ENCODE assay signal across 15 cellular contexts in genomic region chr3:134354612-134355275, GRCh38. TPM values are rescaled to one million over a fixed set of nuclear protein-coding genes. Genes with fewer than 3 reads are reported as not detected.
A peak's percentile ranks its signal among the peaks of the same experiment; 100 is the strongest.
DNase-seq lines count a peak whose midpoint lies in the region; ATAC-seq, FAIRE-seq and TF ChIP-seq lines count a peak whose summit lies in the region.
"Had no signal": no experiment of that assay in that cellular context is flagged by ENCODE, and none has a peak within 500 bp of the region (broad histone marks: within the 10 kb centered on the region; RNA-seq: fewer than 3 reads in every experiment).

No MANE protein-coding gene starts in this region.

- H3K27me3 ChIP-seq in left ventricle myocardium inferior (ENCODE audit: low read depth) (no peaks in the 10 kb centered on the region), sigmoid colon (no peaks in the 10 kb centered on the region)

- no peak overlapping the region for H3K9ac ChIP-seq in SK-N-MC (ENCODE audit: insufficient read length)

- no peak for ATAC-seq in GM21360 (IDR thresholded peaks at IDR 0.05; ENCODE audit: unreplicated experiment)
- ATAC-seq: activated CD8-positive, alpha-beta T cell treated with anti-CD3 and anti-CD28 coated beads for 36 hours had no signal

- no peaks in the 10 kb centered on the region for H3K9me3 Mint-ChIP-seq in T-helper 2 cell treated with Interferon-gamma antibody and Interleukin-4, amounts not matched to agents 5 μg/mL and 100 μg/mL, for 36 hours
- H3K9me3 Mint-ChIP-seq in activated CD4-positive, alpha-beta memory T cell treated with anti-CD3 and anti-CD28 coated beads, Interleukin-2, amount 10 ng/mL, durations not matched to agents 7 days and 5 days, result no peaks in the 10 kb centered on the region
- H3K9me3 Mint-ChIP-seq: activated CD8-positive, alpha-beta T cell treated with anti-CD3 and anti-CD28 coated beads for 36 hours; activated naive CD4-positive, alpha-beta T cell treated with anti-CD3 and anti-CD28 coated beads for 36 hours; CD14-positive monocyte; neural crest cell had no signal

- TF ChIP-seq POLR2A in sigmoid colon (IDR thresholded peaks at IDR 0.05), result no peak

- H3K4me3 ChIP-seq in SK-N-MC (no peak overlapping the region), left ventricle myocardium inferior (no peak overlapping the region), sigmoid colon (no peak overlapping the region)

- H3K27ac Mint-ChIP-seq in T-helper 2 cell treated with Interferon-gamma antibody and Interleukin-4, amounts not matched to agents 5 μg/mL and 100 μg/mL, for 36 hours, result no peak overlapping the region
- no peak overlapping the region for H3K27ac Mint-ChIP-seq in activated CD4-positive, alpha-beta memory T cell treated with anti-CD3 and anti-CD28 coated beads, Interleukin-2, amount 10 ng/mL, durations not matched to agents 7 days and 5 days
- H3K27ac Mint-ChIP-seq: activated CD8-positive, alpha-beta T cell treated with anti-CD3 and anti-CD28 coated beads for 36 hours; activated naive CD4-positive, alpha-beta T cell treated with anti-CD3 and anti-CD28 coated beads for 36 hours had no signal

- no peaks in the 10 kb centered on the region for H3K4me1 Mint-ChIP-seq in T-helper 2 cell treated with Interferon-gamma antibody and Interleukin-4, amounts not matched to agents 5 μg/mL and 100 μg/mL, for 36 hours (ENCODE audit: low read depth)
- H3K4me1 Mint-ChIP-seq in activated CD4-positive, alpha-beta memory T cell treated with anti-CD3 and anti-CD28 coated beads, Interleukin-2, amount 10 ng/mL, durations not matched to agents 7 days and 5 days, result no peaks in the 10 kb centered on the region
- H3K4me1 Mint-ChIP-seq: CD14-positive monocyte had no signal

- H3K36me3 Mint-ChIP-seq in T-helper 2 cell treated with Interferon-gamma antibody and Interleukin-4, amounts not matched to agents 5 μg/mL and 100 μg/mL, for 36 hours (ENCODE audit: low read depth), result no peaks in the 10 kb centered on the region
- H3K36me3 Mint-ChIP-seq in activated CD4-positive, alpha-beta memory T cell treated with anti-CD3 and anti-CD28 coated beads, Interleukin-2, amount 10 ng/mL, durations not matched to agents 7 days and 5 days (ENCODE audit: low read depth), result no peaks in the 10 kb centered on the region
- H3K36me3 Mint-ChIP-seq: CD14-positive monocyte had no signal

- CTCF ChIA-PET in activated CD4-positive, alpha-beta memory T cell treated with anti-CD3 and anti-CD28 coated beads, Interleukin-2, amount 10 ng/mL, durations not matched to agents 7 days and 5 days (lab: Charles Lee), result no interaction called here

- DNase-seq in D721Med (ENCODE audit: insufficient read length, low spot score), result peak; percentile 8
- DNase-seq in SK-N-MC (ENCODE audit: low read depth, low spot score), result no peak
- no peak for DNase-seq in left ventricle myocardium inferior
- peak; percentile 54 for DNase-seq in sigmoid colon
- no peak for DNase-seq in T-helper 2 cell treated with Interferon-gamma antibody and Interleukin-4, amounts not matched to agents 5 μg/mL and 100 μg/mL, for 36 hours (ENCODE audit: low spot score)
- DNase-seq in activated CD4-positive, alpha-beta memory T cell treated with anti-CD3 and anti-CD28 coated beads, Interleukin-2, amount 10 ng/mL, durations not matched to agents 7 days and 5 days, result no peak
- DNase-seq in NCI-H526 treated with DMSO at 0.1 percent for 48 hours (lab: John Stamatoyannopoulos, UW), result no peak
- DNase-seq: activated CD8-positive, alpha-beta T cell treated with anti-CD3 and anti-CD28 coated beads for 36 hours; activated naive CD4-positive, alpha-beta T cell treated with anti-CD3 and anti-CD28 coated beads for 36 hours; cortex of kidney; stimulated activated CD8-positive, alpha-beta memory T cell treated with anti-CD3 and anti-CD28 coated beads, Interleukin-4, amount 100 ng/mL, for 48 hours had no signal

- H3K36me3 ChIP-seq in SK-N-MC (ENCODE audit: insufficient read depth, low read length) (peaks cover 65% of the 10 kb centered on the region), left ventricle myocardium inferior (peaks cover 64% of the 10 kb centered on the region), sigmoid colon (peaks cover 7 to 59% (median 30%) of the 10 kb centered on the region in 4 donors)

- peaks cover 95% of the 10 kb centered on the region for H3K4me1 ChIP-seq in left ventricle myocardium inferior
- peaks cover 0 to 97% (median 81%) of the 10 kb centered on the region in 4 donors for H3K4me1 ChIP-seq in sigmoid colon

- intact Hi-C loops in left ventricle myocardium inferior (cut with micrococcal nuclease), result no loop called here
- intact Hi-C loops in sigmoid colon (cut with DNase I), result no loop called here

- no peak overlapping the region for H3K4me3 Mint-ChIP-seq in T-helper 2 cell treated with Interferon-gamma antibody and Interleukin-4, amounts not matched to agents 5 μg/mL and 100 μg/mL, for 36 hours
- H3K4me3 Mint-ChIP-seq in activated CD4-positive, alpha-beta memory T cell treated with anti-CD3 and anti-CD28 coated beads, Interleukin-2, amount 10 ng/mL, durations not matched to agents 7 days and 5 days, result no peak overlapping the region
- H3K4me3 Mint-ChIP-seq: activated CD8-positive, alpha-beta T cell treated with anti-CD3 and anti-CD28 coated beads for 36 hours; activated naive CD4-positive, alpha-beta T cell treated with anti-CD3 and anti-CD28 coated beads for 36 hours; CD14-positive monocyte; neural crest cell had no signal

- no peak for FAIRE-seq in D721Med (lab: Jason Lieb, UNC)

- peak overlapping the region; percentile 99 for H3K27ac ChIP-seq in SK-N-MC
- H3K27ac ChIP-seq in left ventricle myocardium inferior (replicated peaks), result peak overlapping the region; percentile 39
- peak overlapping the region; percentile 10 to 100 (median 74) for H3K27ac ChIP-seq in sigmoid colon

- TF ChIP-seq CTCF in D721Med (IDR thresholded peaks at IDR 0.05; ENCODE audit: insufficient read depth, missing control alignments) (no peak), left ventricle myocardium inferior (IDR thresholded peaks at IDR 0.05; ENCODE audit: borderline replicate concordance) (no peak), sigmoid colon (IDR thresholded peaks at IDR 0.05) (no peak)

- H3K9me3 ChIP-seq in SK-N-MC (ENCODE audit: low read depth, low read length) (no peaks in the 10 kb centered on the region), left ventricle myocardium inferior (replicated peaks) (no peaks in the 10 kb centered on the region), sigmoid colon (no peaks in the 10 kb centered on the region)

- 88 to 89% methylated on average over 7 of the region's 7 CpGs for WGBS in sigmoid colon, 2 donors

- peaks cover 6% of the 10 kb centered on the region for H3K27me3 Mint-ChIP-seq in T-helper 2 cell treated with Interferon-gamma antibody and Interleukin-4, amounts not matched to agents 5 μg/mL and 100 μg/mL, for 36 hours (ENCODE audit: low read depth)
- H3K27me3 Mint-ChIP-seq in activated CD4-positive, alpha-beta memory T cell treated with anti-CD3 and anti-CD28 coated beads, Interleukin-2, amount 10 ng/mL, durations not matched to agents 7 days and 5 days, result no peaks in the 10 kb centered on the region
- H3K27me3 Mint-ChIP-seq: activated CD8-positive, alpha-beta T cell treated with anti-CD3 and anti-CD28 coated beads for 36 hours had no signal

- TF ChIP-seq EP300 in sigmoid colon (IDR thresholded peaks at IDR 0.05), result no peak

- POLR2A ChIA-PET in activated CD4-positive, alpha-beta memory T cell treated with anti-CD3 and anti-CD28 coated beads, Interleukin-2, amount 10 ng/mL, durations not matched to agents 7 days and 5 days (lab: Charles Lee), result no interaction called here

RNA-seq across cellular contexts. Expression of gene AMOTL2, which starts 19.5 kb away (rescaled TPM):
- 44.4 TPM for total RNA-seq in left ventricle myocardium inferior
- total RNA-seq in sigmoid colon, result 100 to 1,000 TPM in 1 of 4 donors, 10 to 100 TPM in 3; 43.5 to 112 (median 47.6) TPM
- 10 to 100 TPM in 1 of 3 donors, 1 to 10 TPM in 2; 1.6 to 13.8 (median 9.9) TPM for polyA plus RNA-seq in sigmoid colon
- not detected for total RNA-seq in activated CD4-positive, alpha-beta memory T cell treated with anti-CD3 and anti-CD28 coated beads, Interleukin-2, amount 10 ng/mL, durations not matched to agents 7 days and 5 days
- total RNA-seq: activated CD8-positive, alpha-beta T cell treated with anti-CD3 and anti-CD28 coated beads for 36 hours; T-helper 2 cell treated with Interferon-gamma antibody and Interleukin-4, amounts not matched to agents 100 ng/mL and 5 ng/mL, for 36 hours had no signal
- polyA plus RNA-seq: CD14-positive monocyte had no signal

Comparison
In these comparisons a context has a peak if more than half of its experiments do, and no peak if none do; other contexts are left out.
1. DNase-seq: peak in D721Med (single experiment) and sigmoid colon (single experiment); none in SK-N-MC (single experiment), left ventricle myocardium inferior (single experiment), T-helper 2 cell treated with Interferon-gamma antibody and Interleukin-4, amounts not matched to agents 5 μg/mL and 100 μg/mL, for 36 hours (single experiment), activated CD4-positive, alpha-beta memory T cell treated with anti-CD3 and anti-CD28 coated beads, Interleukin-2, amount 10 ng/mL, durations not matched to agents 7 days and 5 days (single experiment) and NCI-H526 treated with DMSO at 0.1 percent for 48 hours (single experiment).
2. H3K27ac ChIP-seq: peak in every context shown above with its lines; median percentile 99 in SK-N-MC; 74 in sigmoid colon; 39 in left ventricle myocardium inferior.
3. RNA of gene AMOTL2, which starts 19.5 kb away (total RNA-seq): 43.5 to 112 TPM in sigmoid colon and 44.4 TPM in left ventricle myocardium inferior (single experiment); not detected in activated CD4-positive, alpha-beta memory T cell treated with anti-CD3 and anti-CD28 coated beads, Interleukin-2, amount 10 ng/mL, durations not matched to agents 7 days and 5 days; every median in the first group is over 10 times any median in the second.